Comparison of ENCODE assay signal across 8 cellular contexts in the genomic region with DNA sequence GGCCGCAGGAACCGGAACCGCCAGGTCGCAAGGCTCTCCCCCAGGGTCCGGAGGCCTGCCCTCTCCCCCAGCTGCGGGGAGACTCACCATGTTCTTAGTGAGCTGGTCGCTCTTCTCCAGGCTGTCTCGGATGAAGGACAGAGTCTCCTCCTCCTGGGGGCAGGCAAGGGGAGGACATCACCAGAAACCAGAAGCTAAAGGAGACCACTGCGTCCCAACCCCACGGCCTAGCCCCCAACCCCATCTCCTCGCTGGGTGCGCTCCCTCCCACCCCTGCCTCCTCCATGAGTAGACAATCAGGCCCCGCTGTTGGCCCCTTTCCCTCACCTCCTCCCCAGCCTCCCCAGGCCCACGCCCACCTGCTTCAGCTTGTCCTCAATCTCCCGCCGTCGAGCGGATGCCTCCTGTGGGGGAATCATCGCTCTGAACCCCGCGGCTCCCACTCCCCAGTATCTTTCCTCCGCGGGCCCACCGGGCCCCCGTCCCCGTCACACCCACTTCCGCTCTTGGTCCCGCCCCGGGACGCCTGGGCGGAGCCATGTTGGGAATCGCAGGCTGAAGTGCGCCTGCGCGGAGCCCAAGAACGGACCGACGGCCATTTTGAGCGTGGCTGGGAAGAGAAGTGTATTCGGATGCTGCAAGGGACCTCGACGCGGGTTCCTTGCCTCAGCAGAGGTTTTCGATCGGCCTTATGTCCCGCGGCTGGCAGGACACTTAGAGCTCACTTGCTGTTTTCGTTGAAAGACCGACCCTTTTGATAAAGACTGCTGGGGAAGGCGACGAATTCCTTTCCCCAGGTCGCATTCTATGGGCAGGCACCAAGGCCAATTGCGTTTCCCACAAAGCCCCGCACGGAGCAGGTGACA. TPM values are rescaled to one million over a fixed set of nuclear protein-coding genes. Genes with fewer than 3 reads are reported as not detected.
DNase-seq lines count a peak whose midpoint lies in the region; ATAC-seq and TF ChIP-seq lines count a peak whose summit lies in the region.

A gene with protein sequence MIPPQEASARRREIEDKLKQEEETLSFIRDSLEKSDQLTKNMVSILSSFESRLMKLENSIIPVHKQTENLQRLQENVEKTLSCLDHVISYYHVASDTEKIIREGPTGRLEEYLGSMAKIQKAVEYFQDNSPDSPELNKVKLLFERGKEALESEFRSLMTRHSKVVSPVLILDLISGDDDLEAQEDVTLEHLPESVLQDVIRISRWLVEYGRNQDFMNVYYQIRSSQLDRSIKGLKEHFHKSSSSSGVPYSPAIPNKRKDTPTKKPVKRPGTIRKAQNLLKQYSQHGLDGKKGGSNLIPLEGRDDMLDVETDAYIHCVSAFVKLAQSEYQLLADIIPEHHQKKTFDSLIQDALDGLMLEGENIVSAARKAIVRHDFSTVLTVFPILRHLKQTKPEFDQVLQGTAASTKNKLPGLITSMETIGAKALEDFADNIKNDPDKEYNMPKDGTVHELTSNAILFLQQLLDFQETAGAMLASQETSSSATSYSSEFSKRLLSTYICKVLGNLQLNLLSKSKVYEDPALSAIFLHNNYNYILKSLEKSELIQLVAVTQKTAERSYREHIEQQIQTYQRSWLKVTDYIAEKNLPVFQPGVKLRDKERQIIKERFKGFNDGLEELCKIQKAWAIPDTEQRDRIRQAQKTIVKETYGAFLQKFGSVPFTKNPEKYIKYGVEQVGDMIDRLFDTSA (minus strand): TSS at position 514 of the 866 bp plus-strand sequence. CDS start 95 bp downstream, at position 419.

- POLR2A ChIA-PET in HEK293T (lab: Yijun Ruan, JAX): interaction anchor here (0.6 to 3.1 kb wide), 17 partner anchors 10 to 248 kb away, joined by 3 to 13 read pairs (median 4); a partner anchor contains a TSS

- peak; percentile 91 for DNase-seq in EL
- DNase-seq in HEK293T (ENCODE audit: extremely low spot score): peak; percentile 99
- DNase-seq in NCI-H1092 treated with DMSO at 0.1 percent for 48 hours (lab: John Stamatoyannopoulos, UW): peak; percentile 94
- DNase-seq in SKM-1 (lab: John Stamatoyannopoulos, UW; ENCODE audit: unreplicated experiment): peak; percentile 88
- peak; percentile 94 to 97 for DNase-seq in activated naive CD4-positive, alpha-beta T cell treated with anti-CD3 and anti-CD28 coated beads, Interleukin-2, amount 50 U/mL, for 72 hours (ENCODE audit: low spot score in 2 of 2)
- DNase-seq in glutamatergic neuron: peak; percentile 94
- peak; percentile 90 to 96 (median 94) for DNase-seq in ovary

- peak within 1 kb of the TSS; percentile 98 for H3K4me3 Mint-ChIP-seq in glutamatergic neuron (ENCODE audit: unreplicated experiment)

- no peak for TF ChIP-seq EP300 in ovary (IDR thresholded peaks at IDR 0.05)

- H3K9me3 ChIP-seq in ovary: no peaks in the 10 kb centered on the region
- H3K9me3 ChIP-seq in thymus (ENCODE audit: control insufficient read depth): no peaks in the 10 kb centered on the region

- WGBS in ovary, 3 donors: 3 to 4% (median 3%) methylated on average over 55 of the region's 55 CpGs
- WGBS in thymus: 6% methylated on average over 55 of the region's 55 CpGs

- peaks cover 13% of the 10 kb centered on the region for H3K4me1 ChIP-seq in ovary (ENCODE audit: insufficient read depth)
- H3K4me1 ChIP-seq in thymus (ENCODE audit: control insufficient read depth, insufficient read depth, low read length): peaks cover 20% of the 10 kb centered on the region

- H3K27ac ChIP-seq in ovary (peak within 1 kb of the TSS; percentile 9 to 43), thymus (ENCODE audit: low read depth) (peak within 1 kb of the TSS; percentile 85)

- peak within 1 kb of the TSS; percentile 94 to 98 for H3K27ac Mint-ChIP-seq in activated naive CD4-positive, alpha-beta T cell treated with anti-CD3 and anti-CD28 coated beads, Interleukin-2, amount 50 U/mL, for 72 hours
- peak within 1 kb of the TSS; percentile 99 for H3K27ac Mint-ChIP-seq in glutamatergic neuron (ENCODE audit: unreplicated experiment)

- peaks cover 3% of the 10 kb centered on the region for H3K4me1 Mint-ChIP-seq in glutamatergic neuron (ENCODE audit: low read depth, unreplicated experiment)

- TF ChIP-seq POLR2A in ovary (IDR thresholded peaks at IDR 0.05): peak; percentile 48

- intact Hi-C loops in ovary (cut with DNase I): loop anchor here in 1 of 4 donors (5.0 kb wide), 1 partner anchor 91 kb away; no protein-coding TSS in a partner anchor

- ATAC-seq in activated naive CD4-positive, alpha-beta T cell treated with anti-CD3 and anti-CD28 coated beads, Interleukin-2, amount 50 U/mL, for 72 hours: peak; percentile 92 to 97

- H3K36me3 ChIP-seq in ovary (no peaks in the 10 kb centered on the region), thymus (ENCODE audit: control insufficient read depth, insufficient read depth) (peaks cover 25% of the 10 kb centered on the region)

- peaks cover 13 to 18% of the 10 kb centered on the region in 2 donors for H3K36me3 Mint-ChIP-seq in activated naive CD4-positive, alpha-beta T cell treated with anti-CD3 and anti-CD28 coated beads, Interleukin-2, amount 50 U/mL, for 72 hours
- H3K36me3 Mint-ChIP-seq in glutamatergic neuron (ENCODE audit: unreplicated experiment): peaks cover 5% of the 10 kb centered on the region

- CTCF ChIA-PET in HEK293T (lab: Yijun Ruan, JAX): interaction anchor here (0.6 to 2.6 kb wide), 5 partner anchors 11 to 176 kb away, joined by 3 to 8 read pairs (median 3); no protein-coding TSS in a partner anchor

- no peak for TF ChIP-seq CTCF in glutamatergic neuron (IDR thresholded peaks at IDR 0.05; ENCODE audit: partially characterized antibody, unreplicated experiment)
- no peak for TF ChIP-seq CTCF in ovary (IDR thresholded peaks at IDR 0.05)

- H3K4me3 ChIP-seq in ovary (peak within 1 kb of the TSS; percentile 75), thymus (ENCODE audit: low read length) (peak within 1 kb of the TSS; percentile 89)

- H3K27me3 ChIP-seq in ovary: no peaks in the 10 kb centered on the region
- H3K27me3 ChIP-seq in thymus (ENCODE audit: control insufficient read depth, insufficient read depth): no peaks in the 10 kb centered on the region

- no peaks in the 10 kb centered on the region for H3K9me3 Mint-ChIP-seq in activated naive CD4-positive, alpha-beta T cell treated with anti-CD3 and anti-CD28 coated beads, Interleukin-2, amount 50 U/mL, for 72 hours
- H3K9me3 Mint-ChIP-seq in glutamatergic neuron (ENCODE audit: unreplicated experiment): peaks cover 2% of the 10 kb centered on the region

- H3K27me3 Mint-ChIP-seq in glutamatergic neuron (ENCODE audit: unreplicated experiment): no peaks in the 10 kb centered on the region

TF ChIP-seq in HEK293T, 16 proteins besides CTCF, POLR2A, EP300 and RAD21:
- TF ChIP-seq, protein P1, sequence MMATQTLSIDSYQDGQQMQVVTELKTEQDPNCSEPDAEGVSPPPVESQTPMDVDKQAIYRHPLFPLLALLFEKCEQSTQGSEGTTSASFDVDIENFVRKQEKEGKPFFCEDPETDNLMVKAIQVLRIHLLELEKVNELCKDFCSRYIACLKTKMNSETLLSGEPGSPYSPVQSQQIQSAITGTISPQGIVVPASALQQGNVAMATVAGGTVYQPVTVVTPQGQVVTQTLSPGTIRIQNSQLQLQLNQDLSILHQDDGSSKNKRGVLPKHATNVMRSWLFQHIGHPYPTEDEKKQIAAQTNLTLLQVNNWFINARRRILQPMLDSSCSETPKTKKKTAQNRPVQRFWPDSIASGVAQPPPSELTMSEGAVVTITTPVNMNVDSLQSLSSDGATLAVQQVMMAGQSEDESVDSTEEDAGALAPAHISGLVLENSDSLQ (IDR thresholded peaks at IDR 0.05): no peak
- no peak for TF ChIP-seq TARDBP (IDR thresholded peaks at IDR 0.05)
- peak; percentile 55 for TF ChIP-seq ELF4 (IDR thresholded peaks at IDR 0.05)
- TF ChIP-seq FOXM1 (IDR thresholded peaks at IDR 0.05; ENCODE audit: borderline replicate concordance): no peak
- peak; percentile 87 for TF ChIP-seq L3MBTL2 (conservative IDR thresholded peaks at IDR 0.05)
- TF ChIP-seq SP1 (IDR thresholded peaks at IDR 0.05): no peak
- TF ChIP-seq LEF1 (IDR thresholded peaks at IDR 0.05; ENCODE audit: borderline replicate concordance): no peak
- no peak; the same call in 1 of the 2 replicates for TF ChIP-seq NFRKB (IDR thresholded peaks at IDR 0.05)

RNA-seq across cellular contexts. Expression of the gene that starts here (rescaled TPM):
- total RNA-seq in activated naive CD4-positive, alpha-beta T cell treated with anti-CD3 and anti-CD28 coated beads, Interleukin-2, amount 50 U/mL, for 72 hours: 10 to 100 TPM; 85.0 to 91.9 TPM
- total RNA-seq in glutamatergic neuron (ENCODE audit: unreplicated experiment): 249 TPM
- total RNA-seq in ovary: 100 to 1,000 TPM in 5 of 7 donors, 10 to 100 TPM in 2; 46.9 to 121 (median 115) TPM
- polyA plus RNA-seq in ovary: 10 to 100 TPM; 54.0 to 94.8 TPM
- polyA plus RNA-seq in thymus: 64.6 TPM

Comparison
In these comparisons a context has a peak if more than half of its experiments do, and no peak if none do; other contexts are left out.
1. Peak in every context shown above with its lines: DNase-seq, ATAC-seq, H3K4me3 ChIP-seq and H3K27ac ChIP-seq.